In genomic region chr3:183066891-183067290, GRCh38 we compare ENCODE assay signal across 1 cellular context. TPM values are rescaled to one million over a fixed set of nuclear protein-coding genes. Genes with fewer than 3 reads are reported as not detected.
A peak's percentile ranks its signal among the peaks of the same experiment; 100 is the strongest.
DNase-seq lines count a peak whose midpoint lies in the region.
"Not testable (repeated sequence)": the region's sequence is repeated elsewhere in the genome, so short reads cannot be mapped to it uniquely, and the experiment has no call there.

No MANE protein-coding gene starts in this region.

- not testable (repeated sequence) for H3K14ac ChIP-seq in trophoblast cell (ENCODE audit: low read length)

- peak; percentile 63 to 86 for DNase-seq in trophoblast cell

- not testable (repeated sequence) for H2AK5ac ChIP-seq in trophoblast cell (ENCODE audit: low read length)

- not testable (repeated sequence) for H3K4me3 ChIP-seq in trophoblast cell (ENCODE audit: low read depth, low read length)

- not testable (repeated sequence) for H3K79me1 ChIP-seq in trophoblast cell (ENCODE audit: low read length)

- H2AFZ ChIP-seq in trophoblast cell (ENCODE audit: insufficient read depth, low read length, poor library complexity): not testable (repeated sequence)

- not testable (repeated sequence) for H4K12ac ChIP-seq in trophoblast cell (ENCODE audit: low read depth, low read length)

- not testable (repeated sequence) for H3K23ac ChIP-seq in trophoblast cell (ENCODE audit: low read length)

- H3K9me3 ChIP-seq in trophoblast cell (ENCODE audit: insufficient read depth, low read depth, low read length): not testable (repeated sequence)

- H3K4me2 ChIP-seq in trophoblast cell (ENCODE audit: low read length): not testable (repeated sequence)

- H3K27me3 ChIP-seq in trophoblast cell (ENCODE audit: insufficient read depth, low read length): not testable (repeated sequence)

- not testable (repeated sequence) for H4K8ac ChIP-seq in trophoblast cell (ENCODE audit: low read depth, low read length)

- H3K18ac ChIP-seq in trophoblast cell (ENCODE audit: low read length): not testable (repeated sequence)

- H3K4ac ChIP-seq in trophoblast cell (ENCODE audit: low read depth, low read length): not testable (repeated sequence)

- H2BK120ac ChIP-seq in trophoblast cell (ENCODE audit: insufficient read depth, low read length, poor library complexity): not testable (repeated sequence)

- H3K36me3 ChIP-seq in trophoblast cell (ENCODE audit: control insufficient read depth in 1 of 2, insufficient read depth in 2 of 2, low read length in 2 of 2): peaks cover 9 to 10% of the 10 kb centered on the region in 2 experiments

- not testable (repeated sequence) for H3K4me1 ChIP-seq in trophoblast cell (ENCODE audit: control insufficient read depth in 1 of 2, insufficient read depth in 2 of 2, low read length in 2 of 2)

- not testable (repeated sequence) for H3K27ac ChIP-seq in trophoblast cell (ENCODE audit: low read depth, low read length)

- no CpG with 5 or more reads among the region's 2 CpGs for WGBS in trophoblast cell (ENCODE audit: extremely low coverage, insufficient coverage, insufficient read length)

- not testable (repeated sequence) for H3K9ac ChIP-seq in trophoblast cell (ENCODE audit: low read length)

- H3K79me2 ChIP-seq in trophoblast cell (ENCODE audit: control insufficient read depth, insufficient read depth, low read length, poor library complexity): not testable (repeated sequence)

- not testable (repeated sequence) for H4K91ac ChIP-seq in trophoblast cell (ENCODE audit: low read depth, low read length)

- H2BK12ac ChIP-seq in trophoblast cell (ENCODE audit: low read length): not testable (repeated sequence)

- not testable (repeated sequence) for H2BK5ac ChIP-seq in trophoblast cell (ENCODE audit: low read depth, low read length, poor library complexity)

RNA-seq across cellular contexts. Expression of gene MCCC1, which starts 32.4 kb away (rescaled TPM):
- 11.3 and 12.1 TPM in 2 replicates for polyA plus RNA-seq in trophoblast cell (2013)
